12 cellular contexts compared by ENCODE assay signal in the genomic region with DNA sequence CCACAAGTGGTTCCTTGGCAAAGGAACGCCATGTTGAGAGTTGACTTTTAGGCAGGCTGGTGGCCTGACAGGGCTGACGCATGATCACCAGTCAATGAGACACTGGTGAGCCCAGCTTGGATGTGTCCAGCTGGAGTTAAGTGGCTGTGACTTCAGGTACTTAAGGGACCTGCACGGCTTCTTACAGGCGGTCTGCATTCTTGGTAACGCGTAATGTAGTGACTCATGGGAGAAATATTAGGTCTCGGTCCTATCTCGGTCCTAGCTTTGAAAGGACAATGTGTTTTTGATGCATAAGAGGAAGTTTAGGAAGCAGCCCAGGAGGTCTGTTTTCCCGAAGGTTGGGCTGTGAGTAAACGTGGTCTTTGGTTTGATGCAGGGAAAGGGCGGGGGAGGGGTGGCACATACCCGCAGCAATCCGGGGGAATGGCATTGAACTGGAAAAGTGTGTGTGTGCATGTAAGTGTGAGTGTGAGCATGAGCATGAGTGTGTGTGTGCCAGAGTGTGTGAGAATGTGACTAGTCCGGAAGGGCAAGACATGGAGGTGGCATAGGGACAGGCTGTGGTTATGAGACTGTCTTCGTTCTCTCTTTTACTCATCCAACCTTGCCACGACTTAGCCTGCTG. TPM values are rescaled to one million over a fixed set of nuclear protein-coding genes. Genes with fewer than 3 reads are reported as not detected.
A peak's percentile ranks its signal among the peaks of the same experiment; 100 is the strongest.
DNase-seq lines count a peak whose midpoint lies in the region; ATAC-seq and TF ChIP-seq lines count a peak whose summit lies in the region.
"Had no signal": no experiment of that assay in that cellular context is flagged by ENCODE, and none has a peak within 500 bp of the region (broad histone marks: within the 10 kb centered on the region; RNA-seq: fewer than 3 reads in every experiment).

No MANE protein-coding gene starts in this region.

- BruUV-seq in PC-3 (replicated peaks; lab: Mats Ljungman, UMichigan): TSS peak; percentile 32

- H3K27me3 ChIP-seq in GM23338 (ENCODE audit: insufficient read depth): no peaks in the 10 kb centered on the region
- no peaks in the 10 kb centered on the region for H3K27me3 ChIP-seq in PC-3 (ENCODE audit: low read length)
- H3K27me3 ChIP-seq in fibroblast of lung (ENCODE audit: control insufficient read depth, insufficient read depth, low read length): peaks cover 11% of the 10 kb centered on the region
- H3K27me3 ChIP-seq: colonic mucosa, SJCRH30 had no signal

- intact Hi-C loops in PC-3 (cut with micrococcal nuclease): loop anchor here (1.0 to 2.0 kb wide), 4 partner anchors 19 to 132 kb away; no protein-coding TSS in a partner anchor

- no peaks in the 10 kb centered on the region for H3K9me3 ChIP-seq in PC-3 (ENCODE audit: low read length)
- H3K9me3 ChIP-seq in fibroblast of lung (ENCODE audit: control insufficient read depth, insufficient read depth, low read depth, low read length): no peaks in the 10 kb centered on the region
- H3K9me3 ChIP-seq: colonic mucosa, SJCRH30 had no signal

- TF ChIP-seq CTCF in GM23338 (conservative IDR thresholded peaks at IDR 0.05; ENCODE audit: low read depth in 2 of 2): no peak
- no peak for TF ChIP-seq CTCF in PC-3 (conservative IDR thresholded peaks at IDR 0.05; ENCODE audit: low read depth, low read length)
- TF ChIP-seq CTCF in fibroblast of lung (conservative IDR thresholded peaks at IDR 0.05 in 1 of 2, IDR thresholded peaks at IDR 0.05 in 1 of 2; ENCODE audit: low read depth in 1 of 2, low read length in 2 of 2): no peak

- H3K27ac ChIP-seq in GM23338 (ENCODE audit: low read depth): no peak overlapping the region
- H3K27ac ChIP-seq in PC-3 (ENCODE audit: low read length): peak overlapping the region; percentile 82
- H3K27ac ChIP-seq in fibroblast of lung (ENCODE audit: insufficient read depth, low read length): no peak overlapping the region
- H3K27ac ChIP-seq: colonic mucosa, parathyroid adenoma, SJCRH30 had no signal

- ATAC-seq in GM23338 (peak; percentile 50), PC-3 (peak; percentile 78)

- no peaks in the 10 kb centered on the region for H3K79me2 ChIP-seq in GM23338 (replicated peaks; ENCODE audit: insufficient read depth)
- no peaks in the 10 kb centered on the region for H3K79me2 ChIP-seq in PC-3 (ENCODE audit: low read length)
- no peaks in the 10 kb centered on the region for H3K79me2 ChIP-seq in fibroblast of lung (ENCODE audit: control insufficient read depth, insufficient read depth, low read length)
- H3K79me2 ChIP-seq: parathyroid adenoma had no signal

- no peak overlapping the region for H3K4me3 Mint-ChIP-seq in GM23338

- CTCF ChIA-PET in PC-3 (lab: Charles Lee): interaction anchor here (0.7 to 1.0 kb wide), 3 partner anchors 53 to 216 kb away, joined by 3 to 6 read pairs (median 5); no protein-coding TSS in a partner anchor

- peak; percentile 33 for DNase-seq in GM23338 (ENCODE audit: low spot score)
- DNase-seq in PC-3: peak; percentile 96
- DNase-seq in fibroblast of lung (ENCODE audit: low read depth in 2 of 2): peak; percentile 9 to 89
- DNase-seq in renal cortical epithelial cell (ENCODE audit: low read depth): peak; percentile 93
- DNase-seq in NOMO-1 (lab: John Stamatoyannopoulos, UW; ENCODE audit: unreplicated experiment in 2 of 2): no peak
- no peak for DNase-seq in stimulated activated naive CD4-positive, alpha-beta T cell (lab: John Stamatoyannopoulos, UW)
- DNase-seq in activated naive CD4-positive, alpha-beta T cell treated with anti-CD3 and anti-CD28 coated beads, Interleukin-2, amount 50 U/mL, for 16 hours: no peak
- no peak for DNase-seq in NCI-H69 (lab: John Stamatoyannopoulos, UW)
- DNase-seq: colonic mucosa, NCI-H2029, SJCRH30 had no signal

- H3K9ac ChIP-seq in PC-3 (ENCODE audit: low read length): peak overlapping the region; percentile 12
- no peak overlapping the region for H3K9ac ChIP-seq in fibroblast of lung (ENCODE audit: insufficient read depth, low read length)
- H3K9ac ChIP-seq: parathyroid adenoma had no signal

- H3K4me1 ChIP-seq in GM23338 (ENCODE audit: insufficient read depth) (no peaks in the 10 kb centered on the region), PC-3 (ENCODE audit: insufficient read depth, low read length) (peaks cover 46% of the 10 kb centered on the region), fibroblast of lung (ENCODE audit: control insufficient read depth, extremely low read depth, insufficient read depth, low read length) (no peaks in the 10 kb centered on the region)
- H3K4me1 ChIP-seq: colonic mucosa, parathyroid adenoma, SJCRH30 had no signal

- H3K36me3 ChIP-seq in GM23338 (ENCODE audit: insufficient read depth) (no peaks in the 10 kb centered on the region), PC-3 (ENCODE audit: low read depth, low read length) (no peaks in the 10 kb centered on the region), fibroblast of lung (ENCODE audit: control insufficient read depth, insufficient read depth, low read length) (no peaks in the 10 kb centered on the region)
- H3K36me3 ChIP-seq: colonic mucosa, SJCRH30 had no signal

- H3F3A ChIP-seq in GM23338 (replicated peaks; ENCODE audit: low read depth): no peaks in the 10 kb centered on the region
- H3F3A ChIP-seq in PC-3 (ENCODE audit: low read length, unreplicated experiment): no peaks in the 10 kb centered on the region

- H3K4me1 Mint-ChIP-seq in GM23338: peaks cover 9% of the 10 kb centered on the region

- no peaks in the 10 kb centered on the region for H3K36me3 Mint-ChIP-seq in GM23338 (ENCODE audit: low read depth)

- H3K9me2 ChIP-seq in GM23338 (ENCODE audit: insufficient read depth) (no peaks in the 10 kb centered on the region), PC-3 (replicated peaks; ENCODE audit: low read length) (no peaks in the 10 kb centered on the region)

- H4K20me1 ChIP-seq in GM23338 (replicated peaks; ENCODE audit: insufficient read depth): no peaks in the 10 kb centered on the region
- no peaks in the 10 kb centered on the region for H4K20me1 ChIP-seq in PC-3 (ENCODE audit: low read length)
- H4K20me1 ChIP-seq in fibroblast of lung (ENCODE audit: control insufficient read depth, extremely low read depth, insufficient read depth, low read length): no peaks in the 10 kb centered on the region

- no peaks in the 10 kb centered on the region for H3K9me3 Mint-ChIP-seq in GM23338

- H3K4me2 ChIP-seq in GM23338: no peak overlapping the region
- H3K4me2 ChIP-seq in PC-3 (ENCODE audit: low read length): peak overlapping the region; percentile 76
- H3K4me2 ChIP-seq in fibroblast of lung (ENCODE audit: extremely low read depth, insufficient read depth, low read length): no peak overlapping the region

- H3K4me3 ChIP-seq in GM23338: no peak overlapping the region
- H3K4me3 ChIP-seq in PC-3 (ENCODE audit: low read length): peak overlapping the region; percentile 35; the same call in 1 of the 2 replicates
- H3K4me3 ChIP-seq in fibroblast of lung (replicated peaks in 1 of 4; ENCODE audit: control extremely low read depth in 1 of 4, insufficient read depth in 1 of 4, low read depth in 3 of 4, low read length in 4 of 4): no peak overlapping the region
- H3K4me3 ChIP-seq: colonic mucosa, SJCRH30 had no signal

- peak overlapping the region; percentile 80; the same call in 1 of the 2 replicates for H2AFZ ChIP-seq in GM23338
- peak overlapping the region; percentile 45 for H2AFZ ChIP-seq in PC-3 (ENCODE audit: low read length)
- H2AFZ ChIP-seq in fibroblast of lung (ENCODE audit: low read length): no peak overlapping the region
- H2AFZ ChIP-seq: parathyroid adenoma had no signal

- POLR2A ChIA-PET in PC-3 (lab: Charles Lee; ENCODE audit: unreplicated experiment): interaction anchor here (0.9 kb wide), 1 partner anchor 18 kb away, joined by 3 read pairs; no protein-coding TSS in a partner anchor

- peaks cover 8% of the 10 kb centered on the region for H3K27me3 Mint-ChIP-seq in GM23338 (ENCODE audit: insufficient read depth, low read depth, poor library complexity)

- no peak overlapping the region for H3K27ac Mint-ChIP-seq in GM23338

TF ChIP-seq in GM23338, 12 proteins besides CTCF, POLR2A, EP300 and RAD21 (continues in another document):
- TF ChIP-seq POLR2AphosphoS5 (IDR thresholded peaks at IDR 0.05; ENCODE audit: low read depth) (no peak), ZNF114 (CRISPR knock-in tag; IDR thresholded peaks at IDR 0.05) (no peak), ETS1 (IDR thresholded peaks at IDR 0.05) (no peak), JUNB (IDR thresholded peaks at IDR 0.05; ENCODE audit: unreplicated experiment) (no peak)

RNA-seq across cellular contexts. Expression of gene FAM43A, which starts 55.3 kb away (rescaled TPM):
- total RNA-seq in GM23338 (2014; rRNA removed; shearing (Covaris generic)): 3.3 and 6.4 TPM in 2 replicates
- polyA plus RNA-seq in GM23338 (2016; fragmentation: Nextera tagmentation; extraction: Ambion mirVana) (2.4 and 2.5 TPM in 2 replicates), fibroblast of lung (3.2 and 6.7 TPM in 2 replicates)
- total RNA-seq in PC-3 (2014; rRNA removed) (59.8 and 73.8 TPM in 2 replicates), fibroblast of lung (7.2 and 8.8 TPM in 2 replicates), renal cortical epithelial cell (0.17 and 0.30 TPM in 2 replicates)
- 5.0 and 11.2 TPM in 2 replicates for polyA plus RNA-seq in fibroblast of lung (2012)
- 0.51 and 1.6 TPM in 2 replicates for polyA minus RNA-seq in fibroblast of lung (ENCODE audit: low replicate concordance)

Comparison
In these comparisons a context has a peak if more than half of its experiments do, and no peak if none do; other contexts are left out.
1. DNase-seq: peak in GM23338 (single experiment), PC-3 (single experiment), fibroblast of lung (2 of 2) and renal cortical epithelial cell (single experiment); none in NOMO-1 (0 of 2), stimulated activated naive CD4-positive, alpha-beta T cell (0 of 6), activated naive CD4-positive, alpha-beta T cell treated with anti-CD3 and anti-CD28 coated beads, Interleukin-2, amount 50 U/mL, for 16 hours (single experiment) and NCI-H69 (single experiment).